In the genomic region with DNA sequence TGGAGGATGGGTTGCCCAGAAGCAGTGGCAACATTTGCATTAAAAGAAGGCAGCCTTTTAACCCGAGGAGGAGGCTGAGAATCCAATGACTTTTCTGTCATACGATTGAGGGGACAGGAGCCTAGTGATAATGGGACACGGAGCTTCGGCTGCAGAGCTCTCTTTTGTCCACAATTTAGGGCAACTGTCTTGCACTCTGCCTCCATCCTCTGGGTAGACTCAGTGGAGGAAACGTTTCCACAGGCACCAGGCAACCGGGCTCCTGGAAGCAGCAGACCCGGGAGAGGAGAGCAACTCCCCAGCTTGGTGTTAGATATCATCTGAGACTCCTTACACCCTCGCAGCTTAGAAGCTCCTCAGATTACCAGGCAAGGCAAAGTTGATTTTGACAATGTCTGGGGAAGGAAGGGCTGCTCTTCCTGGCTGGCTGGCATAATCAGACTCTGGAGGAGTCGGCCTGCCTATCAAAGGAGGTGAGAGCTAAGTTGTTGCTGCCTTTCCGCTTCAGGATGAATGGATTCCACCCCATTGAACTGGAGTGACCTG, we compare ENCODE assay signal across 21 cellular contexts. TPM values are rescaled to one million over a fixed set of nuclear protein-coding genes. Genes with fewer than 3 reads are reported as not detected.
DNase-seq lines count a peak whose midpoint lies in the region; ATAC-seq, FAIRE-seq and TF ChIP-seq lines count a peak whose summit lies in the region.
"Had no signal": no experiment of that assay in that cellular context is flagged by ENCODE, and none has a peak within 500 bp of the region (broad histone marks: within the 10 kb centered on the region; RNA-seq: fewer than 3 reads in every experiment).

No MANE protein-coding gene starts in this region.

- H2BK15ac ChIP-seq in neuronal stem cell (ENCODE audit: low read length) = no peak overlapping the region

- H3K9ac ChIP-seq in HepG2 (ENCODE audit: insufficient read depth, low read depth, low read length) (no peak overlapping the region), neuronal stem cell (ENCODE audit: low read depth, low read length, poor library complexity) (no peak overlapping the region)

- intact Hi-C loops in HepG2 (cut with micrococcal nuclease; ENCODE audit: unreplicated experiment) = loop anchor here (5.0 kb wide), 2 partner anchors 64 to 79 kb away; no protein-coding TSS in a partner anchor
- intact Hi-C loops in right lobe of liver (cut with DNase I) = no loop called here
- intact Hi-C loops in vagina (cut with DNase I) = no loop called here
- intact Hi-C loops in activated naive CD4-positive, alpha-beta T cell treated with anti-CD3 and anti-CD28 coated beads for 36 hours (cut with micrococcal nuclease) = loop anchor here (10.0 kb wide), 1 partner anchor 172 kb away; a partner anchor contains a TSS

- POLR2A ChIA-PET in HepG2 (lab: Yijun Ruan, JAX) = interaction anchor here (0.9 to 3.2 kb wide), 4 partner anchors 20 to 78 kb away, joined by 3 to 24 read pairs (median 8); no protein-coding TSS in a partner anchor

- no peak overlapping the region for H2BK120ac ChIP-seq in neuronal stem cell (ENCODE audit: low read depth, low read length)

- H3K9me3 Mint-ChIP-seq in chondrocyte (ENCODE audit: low read depth) = no peaks in the 10 kb centered on the region
- H3K9me3 Mint-ChIP-seq in activated naive CD4-positive, alpha-beta T cell treated with anti-CD3 and anti-CD28 coated beads for 36 hours = no peaks in the 10 kb centered on the region
- H3K9me3 Mint-ChIP-seq: T-helper 1 cell treated with Interleukin-12 subunit alpha and Interleukin-12 subunit beta and Interleukin-4 antibody, amounts not matched to agents 30 μg/mL and 1 μg/mL, for 36 hours had no signal

- 83% methylated on average over 9 of the region's 10 CpGs for WGBS in HepG2 (ENCODE audit: low lambda C conversion rate)
- 82% methylated on average over 4 of the region's 10 CpGs for WGBS in right lobe of liver (ENCODE audit: insufficient coverage, low coverage, low lambda C conversion rate, missing lambda C conversion rate)
- no CpG with 5 or more reads among the region's 10 CpGs for WGBS in neuronal stem cell (ENCODE audit: extremely low coverage in 2 of 2, insufficient read length in 2 of 2, insufficient replicate concordance in 1 of 2), 2 donors

- H2AK5ac ChIP-seq in neuronal stem cell (ENCODE audit: low read depth, low read length) = no peak overlapping the region

- H2BK12ac ChIP-seq in neuronal stem cell (ENCODE audit: low read length) = no peak overlapping the region

- H3K79me2 ChIP-seq in HepG2 (ENCODE audit: insufficient read depth, low read length) = no peaks in the 10 kb centered on the region

- TF ChIP-seq POLR2A in HepG2 (IDR thresholded peaks at IDR 0.05; ENCODE audit: insufficient read depth in 1 of 2, low read depth in 2 of 2, low read length in 2 of 2) = no peak
- no peak for TF ChIP-seq POLR2A in right lobe of liver (IDR thresholded peaks at IDR 0.05)
- TF ChIP-seq POLR2A in vagina (IDR thresholded peaks at IDR 0.05) = no peak

- no peak for FAIRE-seq in HepG2 (lab: Jason Lieb, UNC)
- FAIRE-seq: colon had no signal

- TF ChIP-seq RAD21 in HepG2 (CRISPR knock-in tag; IDR thresholded peaks at IDR 0.05) = no peak

- no peak overlapping the region for H3K4ac ChIP-seq in neuronal stem cell (ENCODE audit: low read length)

- no peak overlapping the region for H2BK5ac ChIP-seq in neuronal stem cell (ENCODE audit: low read length)

- no peaks in the 10 kb centered on the region for H3K27me3 Mint-ChIP-seq in chondrocyte (ENCODE audit: low read depth)
- H3K27me3 Mint-ChIP-seq in activated naive CD4-positive, alpha-beta T cell treated with anti-CD3 and anti-CD28 coated beads for 36 hours (ENCODE audit: low read depth) = peaks cover 5% of the 10 kb centered on the region

- peak overlapping the region; percentile 60 for H3K27ac Mint-ChIP-seq in chondrocyte (ENCODE audit: unreplicated experiment)
- no peak overlapping the region for H3K27ac Mint-ChIP-seq in activated naive CD4-positive, alpha-beta T cell treated with anti-CD3 and anti-CD28 coated beads for 36 hours
- H3K27ac Mint-ChIP-seq: activated CD4-positive, alpha-beta T cell treated with anti-CD3 and anti-CD28 coated beads for 36 hours; T-helper 1 cell treated with Interleukin-12 subunit alpha and Interleukin-12 subunit beta and Interleukin-4 antibody, amounts not matched to agents 30 μg/mL and 1 μg/mL, for 36 hours had no signal

- H3K4me3 ChIP-seq in HepG2 (replicated peaks in 1 of 3; ENCODE audit: insufficient read depth in 1 of 3, low read depth in 2 of 3, low read length in 3 of 3) = no peak overlapping the region
- no peak overlapping the region for H3K4me3 ChIP-seq in right lobe of liver
- H3K4me3 ChIP-seq in neuronal stem cell (ENCODE audit: low read length in 2 of 2) = no peak overlapping the region
- no peak overlapping the region for H3K4me3 ChIP-seq in vagina
- H3K4me3 ChIP-seq: Peyer's patch had no signal

- H3K4me3 Mint-ChIP-seq in chondrocyte (ENCODE audit: unreplicated experiment) = no peak overlapping the region
- H3K4me3 Mint-ChIP-seq in activated naive CD4-positive, alpha-beta T cell treated with anti-CD3 and anti-CD28 coated beads for 36 hours = no peak overlapping the region
- H3K4me3 Mint-ChIP-seq: T-helper 1 cell treated with Interleukin-12 subunit alpha and Interleukin-12 subunit beta and Interleukin-4 antibody, amounts not matched to agents 30 μg/mL and 1 μg/mL, for 36 hours had no signal

- H3K36me3 ChIP-seq in HepG2 (replicated peaks in 1 of 2; ENCODE audit: control insufficient read depth in 1 of 2, insufficient read depth in 2 of 2, low read length in 2 of 2) (no peaks in the 10 kb centered on the region), right lobe of liver (no peaks in the 10 kb centered on the region), neuronal stem cell (replicated peaks in 1 of 2; ENCODE audit: control insufficient read depth in 2 of 2, insufficient read depth in 2 of 2, low read length in 2 of 2) (no peaks in the 10 kb centered on the region), vagina (no peaks in the 10 kb centered on the region)
- H3K36me3 ChIP-seq: esophagus squamous epithelium, Peyer's patch had no signal

- no peak for TF ChIP-seq EP300 in HepG2 (IDR thresholded peaks at IDR 0.05; ENCODE audit: low read depth in 2 of 2, low read length in 2 of 2)
- TF ChIP-seq EP300 in HepG2 (CRISPR knock-in tag; IDR thresholded peaks at IDR 0.05; ENCODE audit: borderline replicate concordance) = no peak

- H3K4me1 ChIP-seq in HepG2 (ENCODE audit: insufficient read depth, low read length) (peaks cover 64% of the 10 kb centered on the region), right lobe of liver (no peaks in the 10 kb centered on the region), neuronal stem cell (ENCODE audit: control insufficient read depth in 2 of 2, insufficient read depth in 1 of 2, low read depth in 1 of 2, low read length in 2 of 2) (peaks cover 13 to 21% of the 10 kb centered on the region in 2 donors), vagina (peaks cover 28% of the 10 kb centered on the region)

- no peaks in the 10 kb centered on the region for H3K79me1 ChIP-seq in neuronal stem cell (ENCODE audit: low read depth, low read length)

- no peak overlapping the region for H4K91ac ChIP-seq in neuronal stem cell (ENCODE audit: low read depth, low read length, poor library complexity)

- H4K20me1 ChIP-seq in HepG2 (ENCODE audit: insufficient read depth, low read length) = no peaks in the 10 kb centered on the region

- no peak overlapping the region for H3K18ac ChIP-seq in neuronal stem cell (ENCODE audit: low read length)

- no peak overlapping the region for H4K8ac ChIP-seq in neuronal stem cell (ENCODE audit: low read depth, low read length)

- H3K14ac ChIP-seq in neuronal stem cell (ENCODE audit: low read length) = no peak overlapping the region

- H3K36me3 Mint-ChIP-seq in chondrocyte (ENCODE audit: low read depth) = no peaks in the 10 kb centered on the region
- no peaks in the 10 kb centered on the region for H3K36me3 Mint-ChIP-seq in activated naive CD4-positive, alpha-beta T cell treated with anti-CD3 and anti-CD28 coated beads for 36 hours (ENCODE audit: low read depth)

- H3K4me2 ChIP-seq in HepG2 (ENCODE audit: low read depth, low read length) (no peak overlapping the region), neuronal stem cell (ENCODE audit: insufficient read depth, low read length, poor library complexity, severe bottlenecking) (no peak overlapping the region)

- TF ChIP-seq CTCF in HepG2 (CRISPR knock-in tag; IDR thresholded peaks at IDR 0.05) (no peak), right lobe of liver (IDR thresholded peaks at IDR 0.05) (no peak), chondrocyte (IDR thresholded peaks at IDR 0.05) (no peak), vagina (IDR thresholded peaks at IDR 0.05) (no peak)

- H3K27me3 ChIP-seq in HepG2 (ENCODE audit: control insufficient read depth in 1 of 2, insufficient read depth in 2 of 2, low read length in 2 of 2) = no peaks in the 10 kb centered on the region
- no peaks in the 10 kb centered on the region for H3K27me3 ChIP-seq in right lobe of liver
- H3K27me3 ChIP-seq in neuronal stem cell (ENCODE audit: control insufficient read depth in 3 of 3, insufficient read depth in 3 of 3, low read depth in 1 of 3, low read length in 3 of 3) = no peaks in the 10 kb centered on the region
- H3K27me3 ChIP-seq in vagina = no peaks in the 10 kb centered on the region
- H3K27me3 ChIP-seq: esophagus squamous epithelium, Peyer's patch had no signal

- H2AFZ ChIP-seq in HepG2 (ENCODE audit: low read length) (no peak overlapping the region), neuronal stem cell (ENCODE audit: low read length) (peak overlapping the region; percentile 84)

- H3K4me1 Mint-ChIP-seq in chondrocyte (ENCODE audit: low read depth) = peaks cover 47% of the 10 kb centered on the region
- H3K4me1 Mint-ChIP-seq in activated naive CD4-positive, alpha-beta T cell treated with anti-CD3 and anti-CD28 coated beads for 36 hours (ENCODE audit: low read depth) = peaks cover 12% of the 10 kb centered on the region

- CTCF ChIA-PET in HepG2 (lab: Yijun Ruan, JAX; ENCODE audit: low intra/inter-chr PET ratio, low total read pairs) = no interaction called here
- CTCF ChIA-PET in activated naive CD4-positive, alpha-beta T cell treated with anti-CD3 and anti-CD28 coated beads for 36 hours (lab: Charles Lee) = interaction anchor here (0.7 kb wide), 1 partner anchor 19 kb away, joined by 3 read pairs; no protein-coding TSS in a partner anchor

- H3K9me3 ChIP-seq in HepG2 (ENCODE audit: low read length) (no peaks in the 10 kb centered on the region), right lobe of liver (no peaks in the 10 kb centered on the region), neuronal stem cell (replicated peaks in 1 of 2; ENCODE audit: control insufficient read depth in 2 of 2, insufficient read depth in 1 of 2, low read depth in 1 of 2, low read length in 2 of 2) (no peaks in the 10 kb centered on the region), vagina (no peaks in the 10 kb centered on the region)
- H3K9me3 ChIP-seq: esophagus squamous epithelium, Peyer's patch had no signal

- H3K23ac ChIP-seq in neuronal stem cell (ENCODE audit: low read depth, low read length, poor library complexity) = no peak overlapping the region

- ATAC-seq in HepG2 (no peak), right lobe of liver (no peak), HG03095 (IDR thresholded peaks at IDR 0.05; ENCODE audit: unreplicated experiment) (no peak), GM18870 (IDR thresholded peaks at IDR 0.05; ENCODE audit: unreplicated experiment) (no peak)
- ATAC-seq: activated CD4-positive, alpha-beta T cell treated with anti-CD3 and anti-CD28 coated beads for 36 hours had no signal

- no TSS peak for BruUV-seq in HepG2 (replicated peaks; lab: Mats Ljungman, UMichigan)

- H3K27ac ChIP-seq in HepG2 (ENCODE audit: extremely low read length, insufficient read depth, low read length) (peak overlapping the region; percentile 38), right lobe of liver (peak overlapping the region in 1 of 3 donors; percentile 91), neuronal stem cell (replicated peaks; ENCODE audit: low read length) (no peak overlapping the region), vagina (peak overlapping the region; percentile 81)

- in situ Hi-C loops in HepG2 (cut with HindIII; ENCODE audit: extremely low pct_ligation_motif_present, low pct_unique_long_range_greater_than_20kb) = no loop called here

- DNase-seq in HepG2 (ENCODE audit: low spot score) (no peak), right lobe of liver (no peak), chondrocyte (ENCODE audit: low spot score) (no peak), neuronal stem cell (ENCODE audit: low spot score) (no peak), vagina (ENCODE audit: extremely low spot score in 2 of 2) (no peak)
- no peak for DNase-seq in activated naive CD4-positive, alpha-beta T cell treated with anti-CD3 and anti-CD28 coated beads for 36 hours
- DNase-seq: activated CD4-positive, alpha-beta T cell treated with anti-CD3 and anti-CD28 coated beads for 36 hours; activated T-cell treated with anti-CD3 and anti-CD28 coated beads, Interleukin-2, amount 50 U/mL, for 1 hour; esophagus squamous epithelium; NCI-H1092 treated with DMSO at 0.1 percent for 48 hours; NCI-H510A; Peyer's patch; substantia nigra had no signal

RNA-seq across cellular contexts. Expression of a gene that starts 43.5 kb away (rescaled TPM):
- total RNA-seq in HepG2 (2016; rRNA removed; fragmentation: Illumina TruSeq; extraction: Trizol) (under 0.01 TPM in 1 of 2 replicates, not detected in the other), right lobe of liver (not detected), chondrocyte (not detected in 3 replicates), vagina (not detected)
- total RNA-seq in HepG2 (2016; cell fraction: cytosol; rRNA removed; fragmentation: Illumina TruSeq; extraction: Trizol; ENCODE audit: low read depth) = under 0.01 TPM in 2 replicates
- under 0.01 TPM in 1 of 2 replicates, not detected in the other for total RNA-seq in HepG2 (2016; cell fraction: insoluble cytoplasmic fraction; rRNA removed; fragmentation: Illumina TruSeq; extraction: Trizol)
- total RNA-seq in HepG2 (2016; cell fraction: membrane; rRNA removed; fragmentation: Illumina TruSeq; extraction: Trizol) = under 0.01 TPM in 1 of 2 replicates, not detected in the other
- not detected in 2 replicates for total RNA-seq in HepG2 (2016; cell fraction: nucleus; rRNA removed; fragmentation: Illumina TruSeq; extraction: Trizol)
- not detected in 2 replicates for polyA plus RNA-seq in HepG2 (2011; rRNA removed)
- not detected in 2 replicates for polyA plus RNA-seq in HepG2 (2011; cell fraction: cytosol; rRNA removed)
- polyA plus RNA-seq in HepG2 (2011; cell fraction: nucleus; rRNA removed) = not detected in 2 replicates
- not detected in 2 replicates for polyA plus RNA-seq in HepG2 (2012)
- not detected in 2 replicates for polyA plus RNA-seq in HepG2 (2016; cell fraction: cytosol; fragmentation: Illumina TruSeq; extraction: Trizol; ENCODE audit: low read depth)
- polyA plus RNA-seq in HepG2 (2016; cell fraction: insoluble cytoplasmic fraction; fragmentation: Illumina TruSeq; extraction: Trizol; ENCODE audit: low read depth) = not detected in 2 replicates
- polyA plus RNA-seq in HepG2 (2016; cell fraction: membrane; fragmentation: Illumina TruSeq; extraction: Trizol; ENCODE audit: low read depth) = not detected in 2 replicates
- not detected in 2 replicates for polyA plus RNA-seq in HepG2 (2016; cell fraction: nucleus; fragmentation: Illumina TruSeq; extraction: Trizol; ENCODE audit: insufficient read depth, low read depth)
- under 0.01 TPM in 1 of 2 replicates, not detected in the other for polyA minus RNA-seq in HepG2 (2011; rRNA and poly(A)+ RNA removed; ENCODE audit: low replicate concordance)
- under 0.01 TPM in 1 of 2 replicates, not detected in the other for polyA minus RNA-seq in HepG2 (2011; cell fraction: cytosol; rRNA and poly(A)+ RNA removed)
- not detected in 2 replicates for polyA minus RNA-seq in HepG2 (2011; cell fraction: nucleus; rRNA and poly(A)+ RNA removed)
- not detected for polyA plus RNA-seq in neuronal stem cell (2013, experiment 1 of 2)
- not detected for polyA plus RNA-seq in neuronal stem cell (2013, experiment 2 of 2)
- total RNA-seq in activated naive CD4-positive, alpha-beta T cell treated with anti-CD3 and anti-CD28 coated beads for 36 hours = not detected
- total RNA-seq: activated CD4-positive, alpha-beta T cell treated with anti-CD3 and anti-CD28 coated beads for 36 hours; esophagus squamous epithelium; HT1080; liver; Peyer's patch had no signal
- polyA plus RNA-seq: adipose tissue, AG04450, liver had no signal

RNA-seq across cellular contexts. Expression of a gene that starts 58.0 kb away (rescaled TPM):
- 0.09 and 0.10 TPM in 2 replicates for total RNA-seq in HepG2 (2016; rRNA removed; fragmentation: Illumina TruSeq; extraction: Trizol)
- total RNA-seq in HepG2 (2016; cell fraction: cytosol; rRNA removed; fragmentation: Illumina TruSeq; extraction: Trizol; ENCODE audit: low read depth) = 0.10 TPM in 1 of 2 replicates, not detected in the other
- total RNA-seq in HepG2 (2016; cell fraction: insoluble cytoplasmic fraction; rRNA removed; fragmentation: Illumina TruSeq; extraction: Trizol) = 0.09 TPM in 1 of 2 replicates, not detected in the other
- not detected in 2 replicates for total RNA-seq in HepG2 (2016; cell fraction: membrane; rRNA removed; fragmentation: Illumina TruSeq; extraction: Trizol)
- 0.25 TPM in 1 of 2 replicates, not detected in the other for total RNA-seq in HepG2 (2016; cell fraction: nucleus; rRNA removed; fragmentation: Illumina TruSeq; extraction: Trizol)
- 0.11 and 0.14 TPM in 2 replicates for polyA plus RNA-seq in HepG2 (2011; rRNA removed)
- 0.04 and 0.09 TPM in 2 replicates for polyA plus RNA-seq in HepG2 (2011; cell fraction: cytosol; rRNA removed)
- polyA plus RNA-seq in HepG2 (2011; cell fraction: nucleus; rRNA removed) = 0.96 and 1.0 TPM in 2 replicates
- polyA plus RNA-seq in HepG2 (2012) = 0.27 and 0.28 TPM in 2 replicates
- not detected in 2 replicates for polyA plus RNA-seq in HepG2 (2016; cell fraction: cytosol; fragmentation: Illumina TruSeq; extraction: Trizol; ENCODE audit: low read depth)
- polyA plus RNA-seq in HepG2 (2016; cell fraction: insoluble cytoplasmic fraction; fragmentation: Illumina TruSeq; extraction: Trizol; ENCODE audit: low read depth) = 0.05 and 0.14 TPM in 2 replicates
- polyA plus RNA-seq in HepG2 (2016; cell fraction: membrane; fragmentation: Illumina TruSeq; extraction: Trizol; ENCODE audit: low read depth) = not detected in 2 replicates
- 0.35 and 0.36 TPM in 2 replicates for polyA plus RNA-seq in HepG2 (2016; cell fraction: nucleus; fragmentation: Illumina TruSeq; extraction: Trizol; ENCODE audit: insufficient read depth, low read depth)
- 0.28 and 0.80 TPM in 2 replicates for polyA minus RNA-seq in HepG2 (2011; rRNA and poly(A)+ RNA removed; ENCODE audit: low replicate concordance)
- polyA minus RNA-seq in HepG2 (2011; cell fraction: cytosol; rRNA and poly(A)+ RNA removed) = not detected in 2 replicates
- polyA minus RNA-seq in HepG2 (2011; cell fraction: nucleus; rRNA and poly(A)+ RNA removed) = 0.75 and 0.90 TPM in 2 replicates
- total RNA-seq in right lobe of liver = under 1 TPM in 5 of 6 experiments, not detected in 1; 0.05 to 0.21 (median 0.09) TPM
- 0.15 to 0.27 TPM (median 0.22 TPM) in 3 replicates for total RNA-seq in chondrocyte
- polyA plus RNA-seq in neuronal stem cell (2013, experiment 1 of 2) = 0.24 TPM
- 0.21 TPM for polyA plus RNA-seq in neuronal stem cell (2013, experiment 2 of 2)
- total RNA-seq in vagina = 0.25 TPM
- total RNA-seq in activated naive CD4-positive, alpha-beta T cell treated with anti-CD3 and anti-CD28 coated beads for 36 hours = under 1 TPM; 0.07 to 0.15 TPM
- total RNA-seq: HT1080 had no signal

Comparison
In these comparisons a context has a peak if more than half of its experiments do, and no peak if none do; other contexts are left out.
1. intact Hi-C loops: an anchor here in HepG2 (5.0 kb wide) and activated naive CD4-positive, alpha-beta T cell treated with anti-CD3 and anti-CD28 coated beads for 36 hours (10.0 kb wide); none called in right lobe of liver and vagina.